24 cellular contexts compared by ENCODE assay signal in the genomic region with DNA sequence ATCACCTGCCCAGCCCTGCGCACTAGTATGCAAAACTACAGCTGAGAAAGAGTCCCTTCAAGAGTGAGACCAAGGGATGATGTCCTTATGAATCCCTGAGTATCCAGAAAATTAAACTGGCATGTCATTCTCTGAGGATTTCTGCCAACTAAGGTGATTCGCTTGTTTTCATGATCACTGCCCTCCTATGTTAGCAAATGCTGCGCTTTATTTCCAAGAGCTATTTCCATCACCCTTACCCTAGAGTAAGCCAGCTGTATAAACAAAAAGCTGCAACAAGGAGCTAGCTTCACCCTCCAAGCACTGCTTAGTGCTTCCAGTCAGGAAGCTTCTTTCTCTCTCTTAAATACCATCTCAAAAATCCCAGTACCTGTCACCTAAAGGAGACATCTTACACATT.
DNase-seq lines count a peak whose midpoint lies in the region; ATAC-seq and TF ChIP-seq lines count a peak whose summit lies in the region.
"Had no signal": no experiment of that assay in that cellular context is flagged by ENCODE, and none has a peak within 500 bp of the region (broad histone marks: within the 10 kb centered on the region; RNA-seq: fewer than 3 reads in every experiment).

No MANE protein-coding gene starts in this region.

- no peaks in the 10 kb centered on the region for H3K27me3 ChIP-seq in osteoblast (ENCODE audit: insufficient read depth, low read length)
- H3K27me3 ChIP-seq: tibial nerve had no signal

- peaks cover 16% of the 10 kb centered on the region for H3K4me1 ChIP-seq in osteoblast (ENCODE audit: insufficient read depth, low read length)
- H3K4me1 ChIP-seq: HAP-1, prostate gland, tibial nerve had no signal

- H3K4me1 Mint-ChIP-seq in activated CD4-positive, alpha-beta memory T cell treated with anti-CD3 and anti-CD28 coated beads, Interleukin-2, amount 10 ng/mL, durations not matched to agents 7 days and 5 days, result peaks cover 3% of the 10 kb centered on the region

- H3K9me3 Mint-ChIP-seq in activated CD4-positive, alpha-beta memory T cell treated with anti-CD3 and anti-CD28 coated beads, Interleukin-2, amount 10 ng/mL, durations not matched to agents 7 days and 5 days, result peaks cover 2% of the 10 kb centered on the region

- no peak overlapping the region for H3K27ac Mint-ChIP-seq in activated CD4-positive, alpha-beta memory T cell treated with anti-CD3 and anti-CD28 coated beads, Interleukin-2, amount 10 ng/mL, durations not matched to agents 7 days and 5 days

- peak; percentile 24 for DNase-seq in DMS79 treated with DMSO at 0.1 percent for 48 hours (lab: John Stamatoyannopoulos, UW)
- DNase-seq in DMS79 (lab: John Stamatoyannopoulos, UW), result no peak
- DNase-seq in NCI-H2029 treated with DMSO at 0.1 percent for 48 hours (lab: John Stamatoyannopoulos, UW), result peak; percentile 84
- peak; percentile 63 for DNase-seq in choroid plexus epithelial cell (ENCODE audit: low read depth)
- peak; percentile 88 for DNase-seq in osteoblast (ENCODE audit: insufficient read length, low spot score, missing footprints)
- DNase-seq in DMS 273 (lab: John Stamatoyannopoulos, UW; ENCODE audit: unreplicated experiment), result no peak
- DNase-seq in activated CD4-positive, alpha-beta memory T cell treated with anti-CD3 and anti-CD28 coated beads, Interleukin-2, amount 10 ng/mL, durations not matched to agents 7 days and 5 days, result no peak
- DNase-seq: activated CD4-positive, alpha-beta T cell treated with anti-CD3 and anti-CD28 coated beads for 4 hours; activated CD8-positive, alpha-beta memory T cell treated with anti-CD3 and anti-CD28 coated beads, Interleukin-2, amount 50 U/mL, for 4 hours; activated effector memory CD4-positive, alpha-beta T cell treated with anti-CD3 and anti-CD28 coated beads, Interleukin-2, amount 50 U/mL, for 16 hours; aorta; C1 segment of cervical spinal cord; DMS 273 treated with DMSO at 0.1 percent for 48 hours; naive B cell; NCI-H446; PC-9 had no signal

- POLR2A ChIA-PET in activated CD4-positive, alpha-beta memory T cell treated with anti-CD3 and anti-CD28 coated beads, Interleukin-2, amount 10 ng/mL, durations not matched to agents 7 days and 5 days (lab: Charles Lee), result no interaction called here

- H3K36me3 ChIP-seq in osteoblast (ENCODE audit: insufficient read depth, low read length), result no peaks in the 10 kb centered on the region
- H3K36me3 ChIP-seq: HAP-1, prostate gland had no signal

- no peaks in the 10 kb centered on the region for H3K27me3 Mint-ChIP-seq in activated CD4-positive, alpha-beta memory T cell treated with anti-CD3 and anti-CD28 coated beads, Interleukin-2, amount 10 ng/mL, durations not matched to agents 7 days and 5 days
- H3K27me3 Mint-ChIP-seq: naive B cell had no signal

- H3K9me3 ChIP-seq in osteoblast (ENCODE audit: low read depth, low read length), result no peaks in the 10 kb centered on the region
- H3K9me3 ChIP-seq: HAP-1, prostate gland, tibial nerve had no signal

- no peaks in the 10 kb centered on the region for H3K79me2 ChIP-seq in osteoblast (ENCODE audit: insufficient read depth, low read length)

- no peak for TF ChIP-seq CTCF in choroid plexus epithelial cell (conservative IDR thresholded peaks at IDR 0.05; ENCODE audit: low read depth, low read length)
- TF ChIP-seq CTCF in osteoblast (IDR thresholded peaks at IDR 0.05; ENCODE audit: extremely low read depth, low read depth, low read length), result no peak

- no peak for ATAC-seq in HG02852 (IDR thresholded peaks at IDR 0.05; ENCODE audit: unreplicated experiment)

- peak overlapping the region; percentile 0 for H3K4me2 ChIP-seq in osteoblast (ENCODE audit: insufficient read depth, low read length)
- H3K4me2 ChIP-seq: KMS-11, PC-9 had no signal

- H4K20me1 ChIP-seq in osteoblast (ENCODE audit: insufficient read depth, low read length), result no peaks in the 10 kb centered on the region

- no peak overlapping the region for H3K4me3 ChIP-seq in choroid plexus epithelial cell (ENCODE audit: low read depth, low read length)
- no peak overlapping the region for H3K4me3 ChIP-seq in osteoblast (ENCODE audit: insufficient read depth, low read length)
- H3K4me3 ChIP-seq: HAP-1, lung, PC-9, prostate gland, tibial nerve had no signal

- peaks cover 9% of the 10 kb centered on the region for H3K36me3 Mint-ChIP-seq in activated CD4-positive, alpha-beta memory T cell treated with anti-CD3 and anti-CD28 coated beads, Interleukin-2, amount 10 ng/mL, durations not matched to agents 7 days and 5 days (ENCODE audit: low read depth)
- H3K36me3 Mint-ChIP-seq: naive B cell had no signal

- CTCF ChIA-PET in activated CD4-positive, alpha-beta memory T cell treated with anti-CD3 and anti-CD28 coated beads, Interleukin-2, amount 10 ng/mL, durations not matched to agents 7 days and 5 days (lab: Charles Lee), result no interaction called here

- no peak overlapping the region for H2AFZ ChIP-seq in osteoblast (ENCODE audit: low read length)
- H2AFZ ChIP-seq: PC-9 had no signal

- no peak overlapping the region for H3K4me3 Mint-ChIP-seq in activated CD4-positive, alpha-beta memory T cell treated with anti-CD3 and anti-CD28 coated beads, Interleukin-2, amount 10 ng/mL, durations not matched to agents 7 days and 5 days
- H3K4me3 Mint-ChIP-seq: naive B cell had no signal

- peak overlapping the region; percentile 19 for H3K27ac ChIP-seq in osteoblast (ENCODE audit: low read depth, low read length)
- H3K27ac ChIP-seq: 22Rv1, epithelial cell of prostate, KMS-11, PC-9, prostate gland, tibial nerve had no signal

Comparison
In these comparisons a context has a peak if more than half of its experiments do, and no peak if none do; other contexts are left out.
1. DNase-seq: peak in DMS79 treated with DMSO at 0.1 percent for 48 hours (single experiment), NCI-H2029 treated with DMSO at 0.1 percent for 48 hours (single experiment), choroid plexus epithelial cell (single experiment) and osteoblast (single experiment); none in DMS79 (single experiment), DMS 273 (single experiment) and activated CD4-positive, alpha-beta memory T cell treated with anti-CD3 and anti-CD28 coated beads, Interleukin-2, amount 10 ng/mL, durations not matched to agents 7 days and 5 days (single experiment).